ENCODE assay signal across 8 cellular contexts in the genomic region with DNA sequence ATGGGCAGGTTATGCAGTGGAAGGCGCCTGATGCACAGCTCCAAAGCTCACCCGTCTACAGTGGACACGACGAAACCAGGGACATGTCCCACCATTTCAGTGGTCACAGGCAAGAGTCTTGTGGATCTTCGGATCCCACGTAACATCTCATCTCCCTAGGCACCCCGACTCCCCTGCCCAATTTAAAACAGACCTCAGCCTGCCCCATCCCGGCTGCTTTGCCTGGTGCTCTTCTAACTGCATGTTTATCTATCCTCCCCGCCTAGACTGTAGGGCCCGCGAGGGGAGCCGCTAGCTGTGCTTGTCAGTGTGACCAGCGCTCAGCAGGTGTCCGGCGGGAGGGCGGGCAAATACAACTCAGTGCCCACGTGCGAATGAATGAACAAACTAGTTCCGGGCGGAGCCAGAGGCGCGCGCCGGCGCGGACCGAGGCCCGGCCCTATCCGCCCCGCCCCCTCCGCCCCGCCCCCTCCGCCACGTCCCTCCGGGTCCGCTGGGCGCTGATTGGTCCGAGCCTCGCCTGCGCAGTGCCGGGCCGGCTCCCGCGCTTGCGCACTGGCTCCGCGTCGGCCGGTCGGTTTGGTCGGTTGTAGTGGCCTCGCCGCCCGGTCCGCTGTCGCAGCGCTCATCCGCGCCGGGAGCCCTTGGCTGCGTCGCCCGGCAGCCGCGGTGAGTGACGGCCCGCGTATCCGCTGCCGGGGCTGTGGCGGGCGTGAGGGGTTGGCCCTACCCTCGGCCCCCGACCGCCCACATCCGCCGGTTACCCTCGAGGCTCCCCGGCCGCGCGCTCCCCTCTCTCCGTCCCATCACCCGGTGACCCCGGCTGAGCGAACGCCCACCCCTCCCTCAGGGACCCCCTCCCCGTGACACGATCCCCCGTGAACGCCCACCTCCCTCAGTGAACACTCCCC.
DNase-seq lines count a peak whose midpoint lies in the region; ATAC-seq and TF ChIP-seq lines count a peak whose summit lies in the region.

No MANE protein-coding gene starts in this region.

- H3K9me3 ChIP-seq in OCI-LY1 (ENCODE audit: low read length) (no peaks in the 10 kb centered on the region), mononuclear cell (ENCODE audit: low read depth, low read length) (no peaks in the 10 kb centered on the region)

- peak; percentile 75 for DNase-seq in DMS 273 treated with DMSO at 0.1 percent for 48 hours (lab: John Stamatoyannopoulos, UW)
- DNase-seq in HuH-7.5 (ENCODE audit: low spot score): peak; percentile 98
- peak; percentile 74 for DNase-seq in activated T-cell treated with anti-CD3 and anti-CD28 coated beads for 1 hour (ENCODE audit: low read depth)
- peak; percentile 41 for DNase-seq in epithelial cell of prostate (ENCODE audit: low read depth, low spot score)
- DNase-seq in stimulated activated CD8-positive, alpha-beta memory T cell treated with anti-CD3 and anti-CD28 coated beads, Interleukin-2, amount 100 ng/mL, for 1 hour (ENCODE audit: low read depth in 2 of 2): peak; percentile 79 to 82

- H3K9ac ChIP-seq in OCI-LY1 (ENCODE audit: low read length): peak overlapping the region; percentile 99

- H2AFZ ChIP-seq in OCI-LY1 (ENCODE audit: low read length): 0 out of 2 replicates have a peak overlapping the region, but pooled peaks have one; percentile 7

- peaks cover 23% of the 10 kb centered on the region for H3K36me3 ChIP-seq in OCI-LY1 (ENCODE audit: insufficient read depth, low read length)

- H3K4me1 ChIP-seq in OCI-LY1 (ENCODE audit: insufficient read depth, low read length, severe bottlenecking): peaks cover 39% of the 10 kb centered on the region
- peaks cover 19% of the 10 kb centered on the region for H3K4me1 ChIP-seq in mononuclear cell (ENCODE audit: insufficient read depth, low read length)

- H3K27me3 ChIP-seq in OCI-LY1 (ENCODE audit: insufficient read depth, low read length) (no peaks in the 10 kb centered on the region), mononuclear cell (ENCODE audit: insufficient read depth, low read length) (no peaks in the 10 kb centered on the region)

- peaks cover 13% of the 10 kb centered on the region; the same call in 1 of the 2 replicates for H3F3A ChIP-seq in OCI-LY1 (ENCODE audit: insufficient read depth, low read length)

- peaks cover 13% of the 10 kb centered on the region for H3K79me2 ChIP-seq in OCI-LY1 (ENCODE audit: insufficient read depth, low read length)

- H3K27ac ChIP-seq in OCI-LY1 (ENCODE audit: low read depth, low read length, poor library complexity, severe bottlenecking): peak overlapping the region; percentile 85
- peak overlapping the region; percentile 56 for H3K27ac ChIP-seq in epithelial cell of prostate

- H3K4me2 ChIP-seq in OCI-LY1 (ENCODE audit: low read length): peak overlapping the region; percentile 100

- no peak for TF ChIP-seq CTCF in OCI-LY1 (IDR thresholded peaks at IDR 0.05; ENCODE audit: low read length)

- H3K4me3 ChIP-seq in OCI-LY1 (ENCODE audit: low read depth, low read length, poor library complexity, severe bottlenecking) (peak overlapping the region; percentile 82), mononuclear cell (ENCODE audit: low read length) (peak overlapping the region; percentile 63)

- no peaks in the 10 kb centered on the region for H3K9me2 ChIP-seq in OCI-LY1 (ENCODE audit: low read depth, low read length)

- H4K20me1 ChIP-seq in OCI-LY1 (ENCODE audit: insufficient read depth, low read length): no peaks in the 10 kb centered on the region

- peak; percentile 80 for ATAC-seq in GM21528 (IDR thresholded peaks at IDR 0.05; ENCODE audit: low FRiP score, unreplicated experiment)

Comparison
In these comparisons a context has a peak if more than half of its experiments do, and no peak if none do; other contexts are left out.
1. Peak in every context shown above with its lines: DNase-seq, ATAC-seq, H3K4me3 ChIP-seq and H3K27ac ChIP-seq.
2. DNase-seq: peak in every context shown above with its lines; median percentile 98 in HuH-7.5; 80 in stimulated activated CD8-positive, alpha-beta memory T cell treated with anti-CD3 and anti-CD28 coated beads, Interleukin-2, amount 100 ng/mL, for 1 hour; 75 in DMS 273 treated with DMSO at 0.1 percent for 48 hours; 74 in activated T-cell treated with anti-CD3 and anti-CD28 coated beads for 1 hour; 41 in epithelial cell of prostate.